ENCODE assay signal across 2 cellular contexts in genomic region chr12:72684491-72684890, GRCh38.
"Had no signal": no experiment of that assay in that cellular context is flagged by ENCODE, and none has a peak within 500 bp of the region (broad histone marks: within the 10 kb centered on the region; RNA-seq: fewer than 3 reads in every experiment).

No MANE protein-coding gene starts in this region.

- DNase-seq: GDM1, GF-D8 had no signal
